34 cellular contexts compared by ENCODE assay signal in the genomic region with DNA sequence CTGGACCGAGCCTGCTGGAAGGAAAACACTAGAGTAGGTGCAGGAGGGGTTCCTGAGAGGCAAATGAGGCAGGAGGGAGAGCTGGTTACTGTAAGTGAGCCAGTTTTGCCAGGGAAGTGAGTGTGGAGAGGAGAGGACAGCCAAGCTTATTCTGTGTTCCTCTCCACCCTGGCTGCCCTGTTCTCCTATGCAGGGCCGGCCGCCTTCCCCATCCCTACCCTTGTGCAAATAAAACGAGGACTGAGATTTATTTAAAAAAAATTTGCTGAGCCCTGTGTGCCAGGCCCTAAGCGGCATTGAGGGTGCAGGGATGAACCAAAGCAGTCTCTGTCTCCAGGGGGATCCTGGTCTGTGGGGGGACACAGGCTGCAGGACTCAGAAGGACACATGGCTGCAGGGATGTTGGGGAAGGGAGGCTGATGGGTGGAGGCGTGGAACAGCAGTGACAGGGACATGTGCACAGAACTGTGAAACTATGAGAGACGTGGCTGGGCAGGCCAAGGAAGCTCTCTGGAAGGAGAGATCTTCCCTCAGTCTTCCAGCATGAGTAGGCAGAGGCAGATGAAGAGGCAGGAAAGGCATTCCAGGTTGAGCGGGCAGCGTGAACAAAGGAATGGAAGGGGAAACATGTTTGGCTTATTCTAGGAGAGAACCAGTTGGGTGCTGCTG. TPM values are rescaled to one million over a fixed set of nuclear protein-coding genes. Genes with fewer than 3 reads are reported as not detected.
DNase-seq lines count a peak whose midpoint lies in the region; ATAC-seq and TF ChIP-seq lines count a peak whose summit lies in the region.
"Had no signal": no experiment of that assay in that cellular context is flagged by ENCODE, and none has a peak within 500 bp of the region (broad histone marks: within the 10 kb centered on the region; RNA-seq: fewer than 3 reads in every experiment).

No MANE protein-coding gene starts in this region.

- H4K20me1 ChIP-seq in BLaER1: peaks cover 31% of the 10 kb centered on the region; the same call in 1 of the 2 replicates

- H3K36me3 Mint-ChIP-seq in brain: no peaks in the 10 kb centered on the region
- H3K36me3 Mint-ChIP-seq in activated naive CD4-positive, alpha-beta T cell treated with anti-CD3 and anti-CD28 coated beads, Interleukin-2, amount 50 U/mL, for 72 hours: no peaks in the 10 kb centered on the region
- no peaks in the 10 kb centered on the region for H3K36me3 Mint-ChIP-seq in activated T-helper 2 cell treated with anti-CD3 and anti-CD28 coated beads, Interferon-gamma antibody, Interleukin-2, Interleukin-4, amounts not matched to agents 10 μg/mL and 5 μg/mL and 100 μg/mL, durations not matched to agents 14 hours and 24 hours and 36 hours (ENCODE audit: low read depth)
- H3K36me3 Mint-ChIP-seq: immature natural killer cell; naive thymus-derived CD8-positive, alpha-beta T cell; stimulated activated effector memory CD8-positive, alpha-beta T cell treated with anti-CD3 and anti-CD28 coated beads, Interleukin-12 subunit alpha, Interleukin-12 subunit beta, amount 100 ng/mL, for 72 hours; T-cell had no signal

- H3K4me1 Mint-ChIP-seq in brain: peaks cover 98% of the 10 kb centered on the region
- H3K4me1 Mint-ChIP-seq in activated T-helper 2 cell treated with anti-CD3 and anti-CD28 coated beads, Interferon-gamma antibody, Interleukin-2, Interleukin-4, amounts not matched to agents 10 μg/mL and 5 μg/mL and 100 μg/mL, durations not matched to agents 14 hours and 24 hours and 36 hours (ENCODE audit: low read depth): peaks cover 32% of the 10 kb centered on the region
- H3K4me1 Mint-ChIP-seq: immature natural killer cell had no signal

- H3K9ac ChIP-seq in BLaER1: 0 out of 2 replicates have a peak overlapping the region, but pooled peaks have one; percentile 15

- H3K4me1 ChIP-seq in BLaER1: peaks cover 89% of the 10 kb centered on the region
- peaks cover 0 to 50% (median 22%) of the 10 kb centered on the region in 6 donors for H3K4me1 ChIP-seq in spleen
- H3K4me1 ChIP-seq in right atrium auricular region: peaks cover 0 to 53% of the 10 kb centered on the region in 2 donors
- H3K4me1 ChIP-seq: SJSA1, vagina had no signal

- H3K36me3 ChIP-seq in BLaER1 (no peaks in the 10 kb centered on the region), spleen (no peaks in the 10 kb centered on the region), right atrium auricular region (no peaks in the 10 kb centered on the region)
- H3K36me3 ChIP-seq: cardiac muscle cell, gastrocnemius medialis, ovary, SJSA1, suprapubic skin, vagina had no signal

- H3K9me3 ChIP-seq in BLaER1: no peaks in the 10 kb centered on the region
- H3K9me3 ChIP-seq in spleen: no peaks in the 10 kb centered on the region
- no peaks in the 10 kb centered on the region for H3K9me3 ChIP-seq in right atrium auricular region
- H3K9me3 ChIP-seq: A549, gastrocnemius medialis, ovary, suprapubic skin, vagina had no signal

- DNase-seq in kidney glomerular epithelial cell (lab: John Stamatoyannopoulos, UW) (peak; percentile 34), spleen (peak; percentile 33), right atrium auricular region (ENCODE audit: low spot score) (no peak)
- DNase-seq in activated naive CD4-positive, alpha-beta T cell treated with anti-CD3 and anti-CD28 coated beads, Interleukin-2, amount 50 U/mL, for 72 hours (ENCODE audit: low spot score in 2 of 2): no peak
- DNase-seq in activated T-cell treated with anti-CD3 and anti-CD28 coated beads, Interleukin-2, amount 50 U/mL, for 48 hours: no peak
- no peak for DNase-seq in activated T-helper 2 cell treated with anti-CD3 and anti-CD28 coated beads, Interferon-gamma antibody, Interleukin-2, Interleukin-4, amounts not matched to agents 10 μg/mL and 5 μg/mL and 100 μg/mL, durations not matched to agents 14 hours and 24 hours and 36 hours (ENCODE audit: low spot score)
- DNase-seq: activated CD4-positive, alpha-beta T cell treated with anti-CD3 and anti-CD28 coated beads, Interleukin-2, amount 50 U/mL, for 4 hours; activated naive CD4-positive, alpha-beta T cell treated with anti-CD3 and anti-CD28 coated beads for 36 hours; amniotic stem cell; dermis blood vessel endothelial cell; DMS53; gastrocnemius medialis; H7; immature natural killer cell; left ventricle myocardium superior; NCI-H1105 treated with DMSO at 0.1 percent for 48 hours; NCI-H2029 treated with DMSO at 0.1 percent for 48 hours; NCI-H345; NCI-H774; right cardiac atrium; stimulated activated CD4-positive, alpha-beta T cell treated with anti-CD3 and anti-CD28 coated beads, Interleukin-12 subunit alpha, Interleukin-12 subunit beta, amount 100 ng/mL, for 4 hours; stimulated activated CD4-positive, alpha-beta T cell treated with anti-CD3 and anti-CD28 coated beads, Interleukin-4, amount 100 ng/mL, for 1 hour; T-cell had no signal

- TF ChIP-seq POLR2A in spleen (IDR thresholded peaks at IDR 0.05): no peak

- H3K4me2 ChIP-seq in BLaER1: no peak overlapping the region
- H3K4me2 ChIP-seq: A549 had no signal

- intact Hi-C loops in spleen (cut with DNase I; ENCODE audit: low total_unique reads): no loop called here
- intact Hi-C loops in activated T-helper 2 cell treated with anti-CD3 and anti-CD28 coated beads, Interferon-gamma antibody, Interleukin-2, Interleukin-4, amounts not matched to agents 10 μg/mL and 5 μg/mL and 100 μg/mL, durations not matched to agents 14 hours and 24 hours and 36 hours (cut with micrococcal nuclease): no loop called here

- 86 to 93% (median 90%) methylated on average over 9 of the region's 9 CpGs for WGBS in spleen, 5 donors

- H3K27ac Mint-ChIP-seq in brain: peak overlapping the region; percentile 76 to 96 (median 92)
- no peak overlapping the region for H3K27ac Mint-ChIP-seq in activated naive CD4-positive, alpha-beta T cell treated with anti-CD3 and anti-CD28 coated beads, Interleukin-2, amount 50 U/mL, for 72 hours
- H3K27ac Mint-ChIP-seq in activated T-helper 2 cell treated with anti-CD3 and anti-CD28 coated beads, Interferon-gamma antibody, Interleukin-2, Interleukin-4, amounts not matched to agents 10 μg/mL and 5 μg/mL and 100 μg/mL, durations not matched to agents 14 hours and 24 hours and 36 hours: no peak overlapping the region
- H3K27ac Mint-ChIP-seq: activated naive CD4-positive, alpha-beta T cell treated with anti-CD3 and anti-CD28 coated beads for 36 hours; IgD-negative memory B cell; naive thymus-derived CD8-positive, alpha-beta T cell; stimulated activated effector memory CD8-positive, alpha-beta T cell treated with anti-CD3 and anti-CD28 coated beads, Interleukin-12 subunit alpha, Interleukin-12 subunit beta, amount 100 ng/mL, for 72 hours; T-cell had no signal

- H3K27me3 ChIP-seq in BLaER1 (no peaks in the 10 kb centered on the region), spleen (replicated peaks in 1 of 7) (peaks cover 0 to 6% (median 0%) of the 10 kb centered on the region in 7 donors), right atrium auricular region (no peaks in the 10 kb centered on the region)
- H3K27me3 ChIP-seq: cardiac muscle cell, gastrocnemius medialis, ovary, SJSA1, suprapubic skin, vagina had no signal

- H3K4me3 ChIP-seq in BLaER1 (no peak overlapping the region), spleen (no peak overlapping the region), right atrium auricular region (no peak overlapping the region)
- H3K4me3 ChIP-seq: A549, cardiac muscle cell, gastrocnemius medialis, ovary, SJSA1, suprapubic skin, vagina had no signal

- no peak for TF ChIP-seq CTCF in brain (conservative IDR thresholded peaks at IDR 0.05)
- TF ChIP-seq CTCF in spleen (IDR thresholded peaks at IDR 0.05 in 8 of 11, conservative IDR thresholded peaks at IDR 0.05 in 3 of 11): no peak
- TF ChIP-seq CTCF in right atrium auricular region (IDR thresholded peaks at IDR 0.05): no peak

- no peak for ATAC-seq in activated naive CD4-positive, alpha-beta T cell treated with anti-CD3 and anti-CD28 coated beads, Interleukin-2, amount 50 U/mL, for 72 hours
- ATAC-seq: A549; gastrocnemius medialis; naive thymus-derived CD8-positive, alpha-beta T cell; stimulated activated effector memory CD8-positive, alpha-beta T cell treated with anti-CD3 and anti-CD28 coated beads, Interleukin-12 subunit alpha, Interleukin-12 subunit beta, amount 100 ng/mL, for 72 hours; T-cell had no signal

- H3K4me3 Mint-ChIP-seq in brain: peak overlapping the region in 1 of 5 experiments; percentile 39
- H3K4me3 Mint-ChIP-seq in activated T-helper 2 cell treated with anti-CD3 and anti-CD28 coated beads, Interferon-gamma antibody, Interleukin-2, Interleukin-4, amounts not matched to agents 10 μg/mL and 5 μg/mL and 100 μg/mL, durations not matched to agents 14 hours and 24 hours and 36 hours (ENCODE audit: low read depth): no peak overlapping the region
- H3K4me3 Mint-ChIP-seq: activated naive CD4-positive, alpha-beta T cell treated with anti-CD3 and anti-CD28 coated beads for 36 hours; IgD-negative memory B cell; immature natural killer cell; stimulated activated effector memory CD8-positive, alpha-beta T cell treated with anti-CD3 and anti-CD28 coated beads, Interleukin-12 subunit alpha, Interleukin-12 subunit beta, amount 100 ng/mL, for 72 hours; T-cell had no signal

- H3K9me3 Mint-ChIP-seq in brain: no peaks in the 10 kb centered on the region
- H3K9me3 Mint-ChIP-seq in activated naive CD4-positive, alpha-beta T cell treated with anti-CD3 and anti-CD28 coated beads, Interleukin-2, amount 50 U/mL, for 72 hours: no peaks in the 10 kb centered on the region
- H3K9me3 Mint-ChIP-seq in activated T-helper 2 cell treated with anti-CD3 and anti-CD28 coated beads, Interferon-gamma antibody, Interleukin-2, Interleukin-4, amounts not matched to agents 10 μg/mL and 5 μg/mL and 100 μg/mL, durations not matched to agents 14 hours and 24 hours and 36 hours: no peaks in the 10 kb centered on the region
- H3K9me3 Mint-ChIP-seq: activated naive CD4-positive, alpha-beta T cell treated with anti-CD3 and anti-CD28 coated beads for 36 hours; immature natural killer cell; naive thymus-derived CD8-positive, alpha-beta T cell; stimulated activated effector memory CD8-positive, alpha-beta T cell treated with anti-CD3 and anti-CD28 coated beads, Interleukin-12 subunit alpha, Interleukin-12 subunit beta, amount 100 ng/mL, for 72 hours; T-cell had no signal

- peaks cover 4% of the 10 kb centered on the region for H3K27me3 Mint-ChIP-seq in brain
- H3K27me3 Mint-ChIP-seq in activated T-helper 2 cell treated with anti-CD3 and anti-CD28 coated beads, Interferon-gamma antibody, Interleukin-2, Interleukin-4, amounts not matched to agents 10 μg/mL and 5 μg/mL and 100 μg/mL, durations not matched to agents 14 hours and 24 hours and 36 hours (ENCODE audit: low read depth): peaks cover 8% of the 10 kb centered on the region

- H3K27ac ChIP-seq in BLaER1: 0 out of 2 replicates have a peak overlapping the region, but pooled peaks have one; percentile 50
- no peak overlapping the region for H3K27ac ChIP-seq in spleen
- H3K27ac ChIP-seq in right atrium auricular region: no peak overlapping the region
- H3K27ac ChIP-seq: cardiac muscle cell, gastrocnemius medialis, SJSA1, suprapubic skin, vagina had no signal

RNA-seq across cellular contexts. Expression of gene CORO2B, which starts 12.1 kb away (rescaled TPM):
- polyA plus RNA-seq in brain (ENCODE audit: insufficient read depth, low read depth, low replicate concordance) (59.3 TPM), spleen (1 to 10 TPM in 2 of 3 donors, under 1 TPM in 1; 0.93 to 2.4 (median 1.2) TPM)
- total RNA-seq in spleen (1 to 10 TPM; 1.5 to 8.8 (median 4.5) TPM), right atrium auricular region (1 to 10 TPM; 6.0 to 9.7 TPM)
- total RNA-seq in activated naive CD4-positive, alpha-beta T cell treated with anti-CD3 and anti-CD28 coated beads, Interleukin-2, amount 50 U/mL, for 72 hours: under 1 TPM in 1 of 2 donors, not detected in 1; 0.07 TPM
- total RNA-seq in activated T-helper 2 cell treated with anti-CD3 and anti-CD28 coated beads, Interferon-gamma antibody, Interleukin-2, Interleukin-4, amounts not matched to agents 10 μg/mL and 5 μg/mL and 100 μg/mL, durations not matched to agents 14 hours and 24 hours and 36 hours: 0.41 and 0.43 TPM in 2 replicates
- total RNA-seq: activated naive CD4-positive, alpha-beta T cell treated with anti-CD3 and anti-CD28 coated beads for 36 hours; SJSA1 had no signal
- polyA plus RNA-seq: immature natural killer cell; naive thymus-derived CD8-positive, alpha-beta T cell had no signal

Comparison
In these comparisons a context has a peak if more than half of its experiments do, and no peak if none do; other contexts are left out.
1. H3K27ac Mint-ChIP-seq: peak in brain (5 of 5); none in activated naive CD4-positive, alpha-beta T cell treated with anti-CD3 and anti-CD28 coated beads, Interleukin-2, amount 50 U/mL, for 72 hours (0 of 2) and activated T-helper 2 cell treated with anti-CD3 and anti-CD28 coated beads, Interferon-gamma antibody, Interleukin-2, Interleukin-4, amounts not matched to agents 10 μg/mL and 5 μg/mL and 100 μg/mL, durations not matched to agents 14 hours and 24 hours and 36 hours (single experiment).
2. DNase-seq: peak in kidney glomerular epithelial cell (single experiment) and spleen (single experiment); none in activated naive CD4-positive, alpha-beta T cell treated with anti-CD3 and anti-CD28 coated beads, Interleukin-2, amount 50 U/mL, for 72 hours (0 of 2), right atrium auricular region (single experiment), activated T-cell treated with anti-CD3 and anti-CD28 coated beads, Interleukin-2, amount 50 U/mL, for 48 hours (0 of 2) and activated T-helper 2 cell treated with anti-CD3 and anti-CD28 coated beads, Interferon-gamma antibody, Interleukin-2, Interleukin-4, amounts not matched to agents 10 μg/mL and 5 μg/mL and 100 μg/mL, durations not matched to agents 14 hours and 24 hours and 36 hours (single experiment).